1 cellular context compared by ENCODE assay signal in genomic region chr2:21118302-21118920, GRCh38.
TF ChIP-seq lines count a peak whose summit lies in the region.

No MANE protein-coding gene starts in this region.

TF ChIP-seq in HepG2, 621 proteins besides CTCF, POLR2A, EP300 and RAD21 (continues in another document):
- TF ChIP-seq ZSCAN21 (CRISPR knock-in tag; IDR thresholded peaks at IDR 0.05; ENCODE audit: borderline replicate concordance), result no peak
- TF ChIP-seq ELF3 (CRISPR knock-in tag; IDR thresholded peaks at IDR 0.05), result no peak
- no peak for TF ChIP-seq ZNF773 (CRISPR knock-in tag; IDR thresholded peaks at IDR 0.05; ENCODE audit: borderline replicate concordance)
- TF ChIP-seq, protein P1, sequence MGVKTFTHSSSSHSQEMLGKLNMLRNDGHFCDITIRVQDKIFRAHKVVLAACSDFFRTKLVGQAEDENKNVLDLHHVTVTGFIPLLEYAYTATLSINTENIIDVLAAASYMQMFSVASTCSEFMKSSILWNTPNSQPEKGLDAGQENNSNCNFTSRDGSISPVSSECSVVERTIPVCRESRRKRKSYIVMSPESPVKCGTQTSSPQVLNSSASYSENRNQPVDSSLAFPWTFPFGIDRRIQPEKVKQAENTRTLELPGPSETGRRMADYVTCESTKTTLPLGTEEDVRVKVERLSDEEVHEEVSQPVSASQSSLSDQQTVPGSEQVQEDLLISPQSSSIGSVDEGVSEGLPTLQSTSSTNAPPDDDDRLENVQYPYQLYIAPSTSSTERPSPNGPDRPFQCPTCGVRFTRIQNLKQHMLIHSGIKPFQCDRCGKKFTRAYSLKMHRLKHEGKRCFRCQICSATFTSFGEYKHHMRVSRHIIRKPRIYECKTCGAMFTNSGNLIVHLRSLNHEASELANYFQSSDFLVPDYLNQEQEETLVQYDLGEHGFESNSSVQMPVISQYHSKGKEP (CRISPR knock-in tag; IDR thresholded peaks at IDR 0.05), result no peak
- TF ChIP-seq JDP2 (CRISPR knock-in tag; IDR thresholded peaks at IDR 0.05; ENCODE audit: borderline replicate concordance), result no peak
- no peak for TF ChIP-seq FOXO1 (CRISPR knock-in tag; IDR thresholded peaks at IDR 0.05)
- TF ChIP-seq, protein P2, sequence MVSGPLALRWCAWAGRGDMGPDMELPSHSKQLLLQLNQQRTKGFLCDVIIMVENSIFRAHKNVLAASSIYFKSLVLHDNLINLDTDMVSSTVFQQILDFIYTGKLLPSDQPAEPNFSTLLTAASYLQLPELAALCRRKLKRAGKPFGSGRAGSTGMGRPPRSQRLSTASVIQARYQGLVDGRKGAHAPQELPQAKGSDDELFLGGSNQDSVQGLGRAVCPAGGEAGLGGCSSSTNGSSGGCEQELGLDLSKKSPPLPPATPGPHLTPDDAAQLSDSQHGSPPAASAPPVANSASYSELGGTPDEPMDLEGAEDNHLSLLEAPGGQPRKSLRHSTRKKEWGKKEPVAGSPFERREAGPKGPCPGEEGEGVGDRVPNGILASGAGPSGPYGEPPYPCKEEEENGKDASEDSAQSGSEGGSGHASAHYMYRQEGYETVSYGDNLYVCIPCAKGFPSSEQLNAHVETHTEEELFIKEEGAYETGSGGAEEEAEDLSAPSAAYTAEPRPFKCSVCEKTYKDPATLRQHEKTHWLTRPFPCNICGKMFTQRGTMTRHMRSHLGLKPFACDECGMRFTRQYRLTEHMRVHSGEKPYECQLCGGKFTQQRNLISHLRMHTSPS (CRISPR knock-in tag; IDR thresholded peaks at IDR 0.05; ENCODE audit: low read depth), result no peak
- TF ChIP-seq JARID2 (CRISPR knock-in tag; IDR thresholded peaks at IDR 0.05; ENCODE audit: insufficient replicate concordance), result no peak
- TF ChIP-seq, protein P3, sequence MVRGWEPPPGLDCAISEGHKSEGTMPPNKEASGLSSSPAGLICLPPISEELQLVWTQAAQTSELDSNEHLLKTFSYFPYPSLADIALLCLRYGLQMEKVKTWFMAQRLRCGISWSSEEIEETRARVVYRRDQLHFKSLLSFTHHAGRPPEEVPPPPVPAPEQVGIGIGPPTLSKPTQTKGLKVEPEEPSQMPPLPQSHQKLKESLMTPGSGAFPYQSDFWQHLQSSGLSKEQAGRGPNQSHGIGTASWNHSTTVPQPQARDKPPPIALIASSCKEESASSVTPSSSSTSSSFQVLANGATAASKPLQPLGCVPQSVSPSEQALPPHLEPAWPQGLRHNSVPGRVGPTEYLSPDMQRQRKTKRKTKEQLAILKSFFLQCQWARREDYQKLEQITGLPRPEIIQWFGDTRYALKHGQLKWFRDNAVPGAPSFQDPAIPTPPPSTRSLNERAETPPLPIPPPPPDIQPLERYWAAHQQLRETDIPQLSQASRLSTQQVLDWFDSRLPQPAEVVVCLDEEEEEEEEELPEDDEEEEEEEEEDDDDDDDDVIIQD (CRISPR knock-in tag; IDR thresholded peaks at IDR 0.05; ENCODE audit: low read depth), result peak; percentile 67; the same call in 1 of the 2 replicates
- TF ChIP-seq XBP1 (CRISPR knock-in tag; IDR thresholded peaks at IDR 0.05), result no peak
- no peak for TF ChIP-seq ZNF761 (CRISPR knock-in tag; conservative IDR thresholded peaks at IDR 0.05)
- peak; percentile 40; the same call in 1 of the 2 replicates for TF ChIP-seq KLF6 (CRISPR knock-in tag; IDR thresholded peaks at IDR 0.05)
- no peak for TF ChIP-seq RELA (CRISPR knock-in tag; IDR thresholded peaks at IDR 0.05)
- TF ChIP-seq ZNF367 (CRISPR knock-in tag; IDR thresholded peaks at IDR 0.05; ENCODE audit: borderline replicate concordance), result no peak
- TF ChIP-seq RARA (CRISPR knock-in tag; IDR thresholded peaks at IDR 0.05), result no peak
- TF ChIP-seq, protein P4, sequence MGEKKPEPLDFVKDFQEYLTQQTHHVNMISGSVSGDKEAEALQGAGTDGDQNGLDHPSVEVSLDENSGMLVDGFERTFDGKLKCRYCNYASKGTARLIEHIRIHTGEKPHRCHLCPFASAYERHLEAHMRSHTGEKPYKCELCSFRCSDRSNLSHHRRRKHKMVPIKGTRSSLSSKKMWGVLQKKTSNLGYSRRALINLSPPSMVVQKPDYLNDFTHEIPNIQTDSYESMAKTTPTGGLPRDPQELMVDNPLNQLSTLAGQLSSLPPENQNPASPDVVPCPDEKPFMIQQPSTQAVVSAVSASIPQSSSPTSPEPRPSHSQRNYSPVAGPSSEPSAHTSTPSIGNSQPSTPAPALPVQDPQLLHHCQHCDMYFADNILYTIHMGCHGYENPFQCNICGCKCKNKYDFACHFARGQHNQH (CRISPR knock-in tag; IDR thresholded peaks at IDR 0.05), result no peak
- no peak for TF ChIP-seq ZNF775 (CRISPR knock-in tag; IDR thresholded peaks at IDR 0.05; ENCODE audit: borderline replicate concordance)
- no peak for TF ChIP-seq PRDM10 (CRISPR knock-in tag; IDR thresholded peaks at IDR 0.05; ENCODE audit: low read depth)
- TF ChIP-seq GABPB1 (CRISPR knock-in tag; IDR thresholded peaks at IDR 0.05), result no peak
- TF ChIP-seq, protein P5, sequence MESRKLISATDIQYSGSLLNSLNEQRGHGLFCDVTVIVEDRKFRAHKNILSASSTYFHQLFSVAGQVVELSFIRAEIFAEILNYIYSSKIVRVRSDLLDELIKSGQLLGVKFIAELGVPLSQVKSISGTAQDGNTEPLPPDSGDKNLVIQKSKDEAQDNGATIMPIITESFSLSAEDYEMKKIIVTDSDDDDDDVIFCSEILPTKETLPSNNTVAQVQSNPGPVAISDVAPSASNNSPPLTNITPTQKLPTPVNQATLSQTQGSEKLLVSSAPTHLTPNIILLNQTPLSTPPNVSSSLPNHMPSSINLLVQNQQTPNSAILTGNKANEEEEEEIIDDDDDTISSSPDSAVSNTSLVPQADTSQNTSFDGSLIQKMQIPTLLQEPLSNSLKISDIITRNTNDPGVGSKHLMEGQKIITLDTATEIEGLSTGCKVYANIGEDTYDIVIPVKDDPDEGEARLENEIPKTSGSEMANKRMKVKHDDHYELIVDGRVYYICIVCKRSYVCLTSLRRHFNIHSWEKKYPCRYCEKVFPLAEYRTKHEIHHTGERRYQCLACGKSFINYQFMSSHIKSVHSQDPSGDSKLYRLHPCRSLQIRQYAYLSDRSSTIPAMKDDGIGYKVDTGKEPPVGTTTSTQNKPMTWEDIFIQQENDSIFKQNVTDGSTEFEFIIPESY (CRISPR knock-in tag; IDR thresholded peaks at IDR 0.05), result no peak
- no peak for TF ChIP-seq ZNF577 (CRISPR knock-in tag; IDR thresholded peaks at IDR 0.05; ENCODE audit: borderline replicate concordance, low read depth)
- no peak for TF ChIP-seq FOSL2 (CRISPR knock-in tag; IDR thresholded peaks at IDR 0.05)
- no peak for TF ChIP-seq TAF1 (CRISPR knock-in tag; IDR thresholded peaks at IDR 0.05)
- TF ChIP-seq CENPBD1 (CRISPR knock-in tag; IDR thresholded peaks at IDR 0.05; ENCODE audit: borderline replicate concordance, low read depth), result no peak
- no peak for TF ChIP-seq DMTF1 (CRISPR knock-in tag; IDR thresholded peaks at IDR 0.05)
- TF ChIP-seq ZNF496 (CRISPR knock-in tag; IDR thresholded peaks at IDR 0.05; ENCODE audit: insufficient replicate concordance), result no peak
- TF ChIP-seq, protein P6, sequence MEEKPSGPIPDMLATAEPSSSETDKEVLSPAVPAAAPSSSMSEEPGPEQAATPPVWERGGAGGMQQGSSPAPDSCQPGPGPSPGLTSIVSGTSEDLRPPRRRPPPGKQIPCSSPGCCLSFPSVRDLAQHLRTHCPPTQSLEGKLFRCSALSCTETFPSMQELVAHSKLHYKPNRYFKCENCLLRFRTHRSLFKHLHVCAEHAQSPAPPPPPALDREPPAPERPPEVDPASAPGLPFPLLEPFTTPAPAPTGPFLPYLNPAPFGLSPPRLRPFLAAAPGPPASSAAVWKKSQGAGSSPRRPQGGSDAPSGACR (CRISPR knock-in tag; IDR thresholded peaks at IDR 0.05), result no peak
- no peak for TF ChIP-seq ETV6 (CRISPR knock-in tag; conservative IDR thresholded peaks at IDR 0.05)
- TF ChIP-seq, protein P7, sequence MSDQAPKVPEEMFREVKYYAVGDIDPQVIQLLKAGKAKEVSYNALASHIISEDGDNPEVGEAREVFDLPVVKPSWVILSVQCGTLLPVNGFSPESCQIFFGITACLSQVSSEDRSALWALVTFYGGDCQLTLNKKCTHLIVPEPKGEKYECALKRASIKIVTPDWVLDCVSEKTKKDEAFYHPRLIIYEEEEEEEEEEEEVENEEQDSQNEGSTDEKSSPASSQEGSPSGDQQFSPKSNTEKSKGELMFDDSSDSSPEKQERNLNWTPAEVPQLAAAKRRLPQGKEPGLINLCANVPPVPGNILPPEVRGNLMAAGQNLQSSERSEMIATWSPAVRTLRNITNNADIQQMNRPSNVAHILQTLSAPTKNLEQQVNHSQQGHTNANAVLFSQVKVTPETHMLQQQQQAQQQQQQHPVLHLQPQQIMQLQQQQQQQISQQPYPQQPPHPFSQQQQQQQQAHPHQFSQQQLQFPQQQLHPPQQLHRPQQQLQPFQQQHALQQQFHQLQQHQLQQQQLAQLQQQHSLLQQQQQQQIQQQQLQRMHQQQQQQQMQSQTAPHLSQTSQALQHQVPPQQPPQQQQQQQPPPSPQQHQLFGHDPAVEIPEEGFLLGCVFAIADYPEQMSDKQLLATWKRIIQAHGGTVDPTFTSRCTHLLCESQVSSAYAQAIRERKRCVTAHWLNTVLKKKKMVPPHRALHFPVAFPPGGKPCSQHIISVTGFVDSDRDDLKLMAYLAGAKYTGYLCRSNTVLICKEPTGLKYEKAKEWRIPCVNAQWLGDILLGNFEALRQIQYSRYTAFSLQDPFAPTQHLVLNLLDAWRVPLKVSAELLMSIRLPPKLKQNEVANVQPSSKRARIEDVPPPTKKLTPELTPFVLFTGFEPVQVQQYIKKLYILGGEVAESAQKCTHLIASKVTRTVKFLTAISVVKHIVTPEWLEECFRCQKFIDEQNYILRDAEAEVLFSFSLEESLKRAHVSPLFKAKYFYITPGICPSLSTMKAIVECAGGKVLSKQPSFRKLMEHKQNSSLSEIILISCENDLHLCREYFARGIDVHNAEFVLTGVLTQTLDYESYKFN (CRISPR knock-in tag; conservative IDR thresholded peaks at IDR 0.05), result peak; percentile 36; the same call in 1 of the 2 replicates
- TF ChIP-seq ZC3H13 (CRISPR knock-in tag; IDR thresholded peaks at IDR 0.05), result no peak
- no peak for TF ChIP-seq ISX (CRISPR knock-in tag; conservative IDR thresholded peaks at IDR 0.05)
- TF ChIP-seq, protein P8, sequence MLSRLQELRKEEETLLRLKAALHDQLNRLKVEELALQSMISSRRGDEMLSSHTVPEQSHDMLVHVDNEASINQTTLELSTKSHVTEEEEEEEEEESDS (CRISPR knock-in tag; IDR thresholded peaks at IDR 0.05; ENCODE audit: borderline replicate concordance), result no peak
- TF ChIP-seq KDM5A (IDR thresholded peaks at IDR 0.05; ENCODE audit: borderline replicate concordance, low read length), result no peak
- no peak for TF ChIP-seq ZBTB38 (CRISPR knock-in tag; IDR thresholded peaks at IDR 0.05)
- TF ChIP-seq, protein P9, sequence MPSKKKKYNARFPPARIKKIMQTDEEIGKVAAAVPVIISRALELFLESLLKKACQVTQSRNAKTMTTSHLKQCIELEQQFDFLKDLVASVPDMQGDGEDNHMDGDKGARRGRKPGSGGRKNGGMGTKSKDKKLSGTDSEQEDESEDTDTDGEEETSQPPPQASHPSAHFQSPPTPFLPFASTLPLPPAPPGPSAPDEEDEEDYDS (CRISPR knock-in tag; IDR thresholded peaks at IDR 0.05), result no peak; the same call in 1 of the 2 replicates
- no peak for TF ChIP-seq DR1 (CRISPR knock-in tag; IDR thresholded peaks at IDR 0.05)
- no peak for TF ChIP-seq DMAP1 (CRISPR knock-in tag; IDR thresholded peaks at IDR 0.05)
- TF ChIP-seq, protein P10, sequence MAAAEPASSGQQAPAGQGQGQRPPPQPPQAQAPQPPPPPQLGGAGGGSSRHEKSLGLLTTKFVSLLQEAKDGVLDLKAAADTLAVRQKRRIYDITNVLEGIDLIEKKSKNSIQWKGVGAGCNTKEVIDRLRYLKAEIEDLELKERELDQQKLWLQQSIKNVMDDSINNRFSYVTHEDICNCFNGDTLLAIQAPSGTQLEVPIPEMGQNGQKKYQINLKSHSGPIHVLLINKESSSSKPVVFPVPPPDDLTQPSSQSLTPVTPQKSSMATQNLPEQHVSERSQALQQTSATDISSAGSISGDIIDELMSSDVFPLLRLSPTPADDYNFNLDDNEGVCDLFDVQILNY (CRISPR knock-in tag; conservative IDR thresholded peaks at IDR 0.05), result no peak
- no peak for TF ChIP-seq ZNF292 (CRISPR knock-in tag; IDR thresholded peaks at IDR 0.05; ENCODE audit: borderline replicate concordance, low read depth)
